ENCODE assay signal across 12 cellular contexts in genomic region chr1:232886304-232886703, GRCh38.
"Had no signal": no experiment of that assay in that cellular context is flagged by ENCODE, and none has a peak within 500 bp of the region (broad histone marks: within the 10 kb centered on the region; RNA-seq: fewer than 3 reads in every experiment).

No MANE protein-coding gene starts in this region.

- DNase-seq: activated CD4-positive, alpha-beta T cell treated with anti-CD3 and anti-CD28 coated beads for 1 hour; activated naive CD8-positive, alpha-beta T cell treated with anti-CD3 and anti-CD28 coated beads, Interleukin-2, amount 10 ng/mL, durations not matched to agents 7 days and 5 days; activated T-cell treated with anti-CD3 and anti-CD28 coated beads for 4 hours; effector CD4-positive, alpha-beta T cell; foreskin fibroblast; sigmoid colon; spleen; stimulated activated naive CD4-positive, alpha-beta T cell; T1000 had no signal

- H3K4me3 ChIP-seq: breast epithelium, esophagus muscularis mucosa, lung, sigmoid colon, spleen had no signal
